In genomic region chr2:190533175-190533967, GRCh38 we compare ENCODE assay signal across 9 cellular contexts. TPM values are rescaled to one million over a fixed set of nuclear protein-coding genes. Genes with fewer than 3 reads are reported as not detected.
DNase-seq lines count a peak whose midpoint lies in the region; ATAC-seq, FAIRE-seq and TF ChIP-seq lines count a peak whose summit lies in the region.
"Had no signal": no experiment of that assay in that cellular context is flagged by ENCODE, and none has a peak within 500 bp of the region (broad histone marks: within the 10 kb centered on the region; RNA-seq: fewer than 3 reads in every experiment).

No MANE protein-coding gene starts in this region.

- ATAC-seq in left ventricle myocardium superior (no peak), GM19463 (IDR thresholded peaks at IDR 0.05; ENCODE audit: unreplicated experiment) (no peak)
- ATAC-seq in activated T-cell treated with anti-CD3 and anti-CD28 coated beads, Interleukin-2, amount 50 U/mL, for 72 hours (replicated peaks in 1 of 2), result no peak

- intact Hi-C loops in left ventricle myocardium inferior (cut with micrococcal nuclease), result loop anchor here (5.0 kb wide), 1 partner anchor 119 kb away; no protein-coding TSS in a partner anchor
- intact Hi-C loops in left ventricle myocardium superior (cut with micrococcal nuclease), result loop anchor here (10.0 kb wide), 1 partner anchor 121 kb away; no protein-coding TSS in a partner anchor

- peaks cover 17 to 33% of the 10 kb centered on the region in 2 donors for H3K36me3 Mint-ChIP-seq in activated T-cell treated with anti-CD3 and anti-CD28 coated beads, Interleukin-2, amount 50 U/mL, for 72 hours (ENCODE audit: insufficient read depth in 2 of 2)

- H3K4me1 ChIP-seq in left ventricle myocardium inferior (peaks cover 49% of the 10 kb centered on the region), iPS-20b (ENCODE audit: insufficient read depth, low read length) (peaks cover 20% of the 10 kb centered on the region), subcutaneous abdominal adipose tissue (ENCODE audit: control insufficient read depth in 5 of 5, insufficient read depth in 5 of 5, low read length in 5 of 5) (peaks cover 0 to 47% (median 29%) of the 10 kb centered on the region in 5 donors)

- H3K27ac Mint-ChIP-seq in activated T-cell treated with anti-CD3 and anti-CD28 coated beads, Interleukin-2, amount 50 U/mL, for 72 hours, result peak overlapping the region; percentile 99

- peaks cover 7% of the 10 kb centered on the region in 2 donors for H3K9me3 Mint-ChIP-seq in activated T-cell treated with anti-CD3 and anti-CD28 coated beads, Interleukin-2, amount 50 U/mL, for 72 hours

- H3K27me3 ChIP-seq in left ventricle myocardium inferior (ENCODE audit: low read depth) (no peaks in the 10 kb centered on the region), iPS-20b (ENCODE audit: insufficient read depth, low read length) (no peaks in the 10 kb centered on the region), subcutaneous abdominal adipose tissue (ENCODE audit: control insufficient read depth in 5 of 5, insufficient read depth in 4 of 5, low read length in 5 of 5) (no peaks in the 10 kb centered on the region)

- H3K27ac ChIP-seq in left ventricle myocardium inferior (replicated peaks), result peak overlapping the region; percentile 98
- H3K27ac ChIP-seq in iPS-20b (ENCODE audit: low read length), result no peak overlapping the region
- H3K27ac ChIP-seq in subcutaneous abdominal adipose tissue (ENCODE audit: low read depth, low read length), result peak overlapping the region; percentile 96

- DNase-seq in left ventricle myocardium inferior (no peak), left ventricle myocardium superior (no peak), frontal cortex (ENCODE audit: low spot score in 2 of 2) (no peak), superior temporal gyrus (ENCODE audit: extremely low spot score) (no peak)
- no peak for DNase-seq in activated T-cell treated with anti-CD3 and anti-CD28 coated beads, Interleukin-2, amount 50 U/mL, for 72 hours

- H3K9ac ChIP-seq in iPS-20b (ENCODE audit: low read depth, low read length) (peak overlapping the region; percentile 88; the same call in 1 of the 2 replicates), subcutaneous abdominal adipose tissue (ENCODE audit: low read length in 5 of 5) (peak overlapping the region; percentile 82 to 97 (median 93))

- H3K4me1 Mint-ChIP-seq in activated T-cell treated with anti-CD3 and anti-CD28 coated beads, Interleukin-2, amount 50 U/mL, for 72 hours (ENCODE audit: low read depth), result peaks cover 67% of the 10 kb centered on the region

- H3K4me3 ChIP-seq in left ventricle myocardium inferior, result peak overlapping the region; percentile 81
- H3K4me3 ChIP-seq in iPS-20b (ENCODE audit: low read length), result peak overlapping the region; percentile 70
- peak overlapping the region; percentile 74 to 96 (median 88) for H3K4me3 ChIP-seq in subcutaneous abdominal adipose tissue (ENCODE audit: low read depth in 1 of 5, low read length in 5 of 5)

- H3K27me3 Mint-ChIP-seq in activated T-cell treated with anti-CD3 and anti-CD28 coated beads, Interleukin-2, amount 50 U/mL, for 72 hours (ENCODE audit: low read depth), result no peaks in the 10 kb centered on the region

- H3K9me3 ChIP-seq in left ventricle myocardium inferior (replicated peaks) (peaks cover 19% of the 10 kb centered on the region), iPS-20b (ENCODE audit: insufficient read depth, low read depth, low read length) (peaks cover 10% of the 10 kb centered on the region), subcutaneous abdominal adipose tissue (ENCODE audit: control insufficient read depth in 5 of 5, low read length in 5 of 5) (peaks cover 0 to 8% (median 3%) of the 10 kb centered on the region in 5 donors)

- FAIRE-seq in frontal cortex (lab: Jason Lieb, UNC), result no peak
- FAIRE-seq: islet of Langerhans had no signal

- TF ChIP-seq CTCF in left ventricle myocardium inferior (IDR thresholded peaks at IDR 0.05; ENCODE audit: borderline replicate concordance), result no peak

- H3K36me3 ChIP-seq in left ventricle myocardium inferior (no peaks in the 10 kb centered on the region), iPS-20b (ENCODE audit: insufficient read depth, low read depth, low read length) (peaks cover 5% of the 10 kb centered on the region; the same call in 1 of the 2 replicates), subcutaneous abdominal adipose tissue (ENCODE audit: control insufficient read depth in 5 of 5, insufficient read depth in 5 of 5, low read length in 5 of 5) (no peaks in the 10 kb centered on the region)

- H3K4me3 Mint-ChIP-seq in activated T-cell treated with anti-CD3 and anti-CD28 coated beads, Interleukin-2, amount 50 U/mL, for 72 hours, result peak overlapping the region; percentile 95 to 97

RNA-seq across cellular contexts. Expression of gene NEMP2, which starts 1.2 kb away (rescaled TPM):
- 1.5 TPM for total RNA-seq in left ventricle myocardium inferior
- total RNA-seq in left ventricle myocardium superior, result 2.8 TPM
- 10 to 100 TPM; 22.3 to 22.9 TPM for total RNA-seq in activated T-cell treated with anti-CD3 and anti-CD28 coated beads, Interleukin-2, amount 50 U/mL, for 72 hours
- 2.4 TPM for total RNA-seq in frontal cortex
